In the genomic region with DNA sequence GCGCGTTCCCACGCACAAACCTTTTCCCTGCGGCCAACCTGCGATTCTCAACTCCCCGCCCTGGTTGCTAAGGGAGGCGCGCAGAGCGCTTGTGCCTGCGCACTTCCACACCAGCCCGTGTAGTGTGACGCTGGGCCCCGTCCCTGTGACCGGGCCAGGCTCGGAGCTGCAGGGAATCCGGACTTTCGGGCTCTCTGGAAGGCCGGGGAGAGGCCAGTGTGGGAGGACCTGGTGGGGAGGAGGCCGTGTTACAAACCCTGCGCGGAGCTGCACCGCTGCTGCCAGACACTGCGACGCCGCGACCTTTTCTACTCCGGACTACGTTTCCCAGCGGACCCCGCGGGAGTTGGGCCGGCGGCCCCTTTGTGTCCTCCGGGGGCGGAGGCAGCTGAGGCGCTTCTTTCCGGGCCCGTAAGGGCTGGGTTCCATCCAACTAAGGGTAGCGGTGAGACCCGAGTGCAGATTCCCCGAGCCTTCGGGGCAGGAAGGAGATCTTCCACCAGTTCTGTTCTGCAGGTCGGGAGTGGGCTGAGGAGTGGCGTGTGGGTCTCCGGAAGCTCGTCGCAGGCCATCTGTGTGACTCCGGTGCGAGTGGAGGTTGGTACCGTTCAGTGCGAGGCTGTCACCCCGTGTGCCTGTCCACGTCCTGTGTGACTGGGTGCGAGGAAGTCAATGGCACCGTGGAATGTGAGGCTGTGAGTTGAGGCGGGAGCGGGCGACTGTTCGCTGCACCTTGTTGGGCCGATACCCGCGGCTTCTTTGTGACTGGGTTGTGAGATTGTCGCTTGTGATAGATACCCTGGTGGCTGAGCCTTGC, we compare ENCODE assay signal across 8 cellular contexts. TPM values are rescaled to one million over a fixed set of nuclear protein-coding genes. Genes with fewer than 3 reads are reported as not detected.
DNase-seq lines count a peak whose midpoint lies in the region; ATAC-seq and TF ChIP-seq lines count a peak whose summit lies in the region.

A gene (plus strand): TSS at position 396 of the 817 bp plus-strand sequence. CDS start 999 bp downstream, outside the sequence.

- peaks cover 45% of the 10 kb centered on the region for H3K79me2 ChIP-seq in Loucy (ENCODE audit: insufficient read depth, low read length)

- H3K4me1 ChIP-seq in Loucy (ENCODE audit: insufficient read depth, low read length, poor library complexity, severe bottlenecking) (peaks cover 26% of the 10 kb centered on the region), suprapubic skin (peaks cover 24% of the 10 kb centered on the region)

- TF ChIP-seq POLR2A in suprapubic skin (IDR thresholded peaks at IDR 0.05): peak in 1 of 2 donors; percentile 32

- H3K36me3 ChIP-seq in Loucy (ENCODE audit: insufficient read depth, low read length) (peaks cover 5% of the 10 kb centered on the region; the same call in 1 of the 2 replicates), suprapubic skin (peaks cover 5% of the 10 kb centered on the region)

- TF ChIP-seq EP300 in suprapubic skin (IDR thresholded peaks at IDR 0.05): no peak

- H3K9ac ChIP-seq in Loucy (ENCODE audit: low read depth, low read length, poor library complexity, severe bottlenecking): peak within 1 kb of the TSS; percentile 78

- H3F3A ChIP-seq in Loucy (ENCODE audit: low read depth): no peaks in the 10 kb centered on the region

- peak within 1 kb of the TSS; percentile 94 for H2AFZ ChIP-seq in Loucy (ENCODE audit: low read length)

- WGBS in suprapubic skin: under 1% methylated on average over 16 of the region's 63 CpGs

- peak within 1 kb of the TSS; percentile 89 for H3K4me2 ChIP-seq in Loucy (ENCODE audit: low read depth, low read length, poor library complexity, severe bottlenecking)

- peak within 1 kb of the TSS; percentile 89 for H3K4me3 ChIP-seq in Loucy (ENCODE audit: low read length, poor library complexity, severe bottlenecking)
- peak within 1 kb of the TSS; percentile 68 for H3K4me3 ChIP-seq in suprapubic skin

- TF ChIP-seq CTCF in Loucy (conservative IDR thresholded peaks at IDR 0.05; ENCODE audit: low read length): no peak
- no peak for TF ChIP-seq CTCF in suprapubic skin (IDR thresholded peaks at IDR 0.05)

- peaks cover 5% of the 10 kb centered on the region for H4K20me1 ChIP-seq in Loucy (ENCODE audit: insufficient read depth, low read length, poor library complexity, severe bottlenecking)

- H3K9me3 ChIP-seq in Loucy (ENCODE audit: insufficient read depth, low read depth, low read length) (no peaks in the 10 kb centered on the region), suprapubic skin (peaks cover 8% of the 10 kb centered on the region)

- ATAC-seq in GM21619 (IDR thresholded peaks at IDR 0.05; ENCODE audit: unreplicated experiment): peak; percentile 48

- H3K27me3 ChIP-seq in Loucy (ENCODE audit: insufficient read depth, low read length, poor library complexity, severe bottlenecking): no peaks in the 10 kb centered on the region
- H3K27me3 ChIP-seq in suprapubic skin: no peaks in the 10 kb centered on the region

- in situ Hi-C loops in SK-MEL-5 (cut with HindIII; ENCODE audit: low pct_unique_long_range_greater_than_20kb, low sequenced_read_pairs): no loop called here

- no peaks in the 10 kb centered on the region for H3K9me2 ChIP-seq in Loucy (replicated peaks; ENCODE audit: low read depth, low read length)

- peak within 1 kb of the TSS; percentile 90 for H3K27ac ChIP-seq in suprapubic skin

- DNase-seq in DMS153 (lab: John Stamatoyannopoulos, UW) (peak; percentile 47), SK-MEL-5 (ENCODE audit: low read depth, low spot score) (peak; percentile 79), globus pallidus (ENCODE audit: low spot score) (peak; percentile 89), occipital lobe (lab: John Stamatoyannopoulos, UW) (peak; percentile 82), suprapubic skin (ENCODE audit: low spot score in 2 of 2) (peak; percentile 92 to 94)
- peak; percentile 91 for DNase-seq in activated naive CD4-positive, alpha-beta T cell treated with anti-CD3 and anti-CD28 coated beads, Interleukin-2, amount 50 U/mL, for 16 hours

RNA-seq across cellular contexts. Expression of the gene that starts here (rescaled TPM):
- total RNA-seq in SK-MEL-5 (2014; rRNA removed; shearing (Covaris generic)): 2.4 and 7.2 TPM in 2 replicates
- polyA plus RNA-seq in SK-MEL-5 (2015; cell fraction: cytosol; rRNA removed): 1.9 and 2.5 TPM in 2 replicates
- 5.2 and 6.2 TPM in 2 replicates for polyA plus RNA-seq in SK-MEL-5 (2015; cell fraction: nucleus; rRNA removed)
- total RNA-seq in occipital lobe (32.4 TPM), suprapubic skin (1 to 10 TPM; 2.4 to 9.5 (median 3.9) TPM)

Comparison
In these comparisons a context has a peak if more than half of its experiments do, and no peak if none do; other contexts are left out.
1. Peak in every context shown above with its lines: DNase-seq, ATAC-seq, H3K4me3 ChIP-seq and H3K27ac ChIP-seq.